8 cellular contexts compared by ENCODE assay signal in the genomic region with DNA sequence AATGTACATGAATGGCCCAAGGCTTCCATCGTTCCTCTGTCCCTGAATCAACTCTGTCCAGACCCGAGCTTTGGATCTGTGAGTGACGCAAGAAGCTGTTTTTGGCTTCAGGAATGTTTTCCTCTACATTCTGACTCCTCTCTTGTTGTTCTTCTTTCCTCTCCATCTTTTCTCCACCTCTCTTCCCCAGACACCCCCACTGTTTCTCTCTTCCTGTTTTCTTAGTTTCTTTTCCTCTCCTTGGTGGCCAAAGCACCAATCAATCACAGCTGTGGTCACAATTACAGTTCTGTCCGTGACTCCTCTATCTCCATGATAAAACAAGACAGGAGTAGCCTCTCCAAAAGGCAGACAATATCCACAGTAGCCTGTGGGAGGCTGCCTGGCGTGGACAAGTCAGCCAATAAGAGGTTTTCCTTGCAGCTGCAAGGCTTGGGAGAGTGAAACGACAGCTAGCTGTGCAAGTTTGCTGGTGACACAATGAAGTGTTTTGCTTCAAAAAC. TPM values are rescaled to one million over a fixed set of nuclear protein-coding genes. Genes with fewer than 3 reads are reported as not detected.
DNase-seq lines count a peak whose midpoint lies in the region; ATAC-seq and TF ChIP-seq lines count a peak whose summit lies in the region.

No MANE protein-coding gene starts in this region.

- DNase-seq in AG04450 (ENCODE audit: low read depth, low spot score): no peak
- peak; percentile 56 for DNase-seq in NCI-H2227 (lab: John Stamatoyannopoulos, UW; ENCODE audit: unreplicated experiment)
- no peak for DNase-seq in esophagus squamous epithelium (lab: John Stamatoyannopoulos, UW)
- DNase-seq in nephron progenitor cell: peak; percentile 31
- no peak for DNase-seq in prostate gland (ENCODE audit: low spot score)
- no peak for DNase-seq in CD4-positive, alpha-beta memory T cell

- H3K36me3 ChIP-seq in esophagus squamous epithelium (no peaks in the 10 kb centered on the region), prostate gland (no peaks in the 10 kb centered on the region)
- no peaks in the 10 kb centered on the region for H3K36me3 ChIP-seq in CD4-positive, alpha-beta memory T cell (ENCODE audit: insufficient read depth, low read length)

- POLR2A ChIA-PET in AG04450 (lab: Yijun Ruan, JAX): interaction anchor here (0.5 to 0.6 kb wide), 3 partner anchors 57 to 418 kb away, joined by 3 read pairs; no protein-coding TSS in a partner anchor
- POLR2A ChIA-PET in CD4-positive, alpha-beta memory T cell (lab: Charles Lee; ENCODE audit: partially characterized antibody): no interaction called here

- no peak for ATAC-seq in HG02571 (IDR thresholded peaks at IDR 0.05; ENCODE audit: unreplicated experiment)
- ATAC-seq in HG03520 (IDR thresholded peaks at IDR 0.05; ENCODE audit: unreplicated experiment): no peak

- intact Hi-C loops in esophagus squamous epithelium (cut with DNase I) (loop anchor here (10.0 kb wide), 1 partner anchor 193 kb away; no protein-coding TSS in a partner anchor), prostate gland (cut with DNase I) (no loop called here)
- intact Hi-C loops in CD4-positive, alpha-beta memory T cell (cut with micrococcal nuclease): loop anchor here (10.0 kb wide), 1 partner anchor 133 kb away; no protein-coding TSS in a partner anchor

- CTCF ChIA-PET in AG04450 (lab: Charles Lee): interaction anchor here (0.9 kb wide), 2 partner anchors 10 to 66 kb away, joined by 3 to 4 read pairs; no protein-coding TSS in a partner anchor
- CTCF ChIA-PET in CD4-positive, alpha-beta memory T cell (lab: Charles Lee; ENCODE audit: partially characterized antibody): no interaction called here

- no peak for TF ChIP-seq POLR2A in esophagus squamous epithelium (IDR thresholded peaks at IDR 0.05)
- TF ChIP-seq POLR2A in prostate gland (IDR thresholded peaks at IDR 0.05): no peak

- no peaks in the 10 kb centered on the region for H3K9me3 ChIP-seq in AG04450 (ENCODE audit: control insufficient read depth, insufficient read depth, low read length)
- H3K9me3 ChIP-seq in esophagus squamous epithelium: no peaks in the 10 kb centered on the region
- no peaks in the 10 kb centered on the region for H3K9me3 ChIP-seq in prostate gland
- H3K9me3 ChIP-seq in CD4-positive, alpha-beta memory T cell (ENCODE audit: control insufficient read depth in 1 of 2, low read length in 2 of 2): no peaks in the 10 kb centered on the region

- H3K4me1 ChIP-seq in esophagus squamous epithelium (peaks cover 0 to 23% (median 8%) of the 10 kb centered on the region in 3 donors), prostate gland (replicated peaks) (no peaks in the 10 kb centered on the region)
- H3K4me1 ChIP-seq in CD4-positive, alpha-beta memory T cell (ENCODE audit: insufficient read depth, low read length): no peaks in the 10 kb centered on the region

- peak overlapping the region; percentile 60 for H3K27ac ChIP-seq in AG04450 (ENCODE audit: low read depth, low read length)
- H3K27ac ChIP-seq in esophagus squamous epithelium: peak overlapping the region; percentile 23 to 71 (median 52)
- H3K27ac ChIP-seq in prostate gland: no peak overlapping the region
- H3K27ac ChIP-seq in CD4-positive, alpha-beta memory T cell (ENCODE audit: low read depth, low read length): no peak overlapping the region

- H3K27me3 Mint-ChIP-seq in nephron progenitor cell (ENCODE audit: low read depth, poor library complexity): peaks cover 9% of the 10 kb centered on the region
- H3K27me3 Mint-ChIP-seq in CD4-positive, alpha-beta memory T cell: peaks cover 3 to 6% of the 10 kb centered on the region in 2 donors

- H3K27me3 ChIP-seq in AG04450 (ENCODE audit: control insufficient read depth, insufficient read depth, low read length): no peaks in the 10 kb centered on the region
- no peaks in the 10 kb centered on the region for H3K27me3 ChIP-seq in esophagus squamous epithelium
- H3K27me3 ChIP-seq in prostate gland (replicated peaks; ENCODE audit: insufficient read depth): no peaks in the 10 kb centered on the region
- no peaks in the 10 kb centered on the region for H3K27me3 ChIP-seq in CD4-positive, alpha-beta memory T cell (ENCODE audit: insufficient read depth, low read length)

- peak overlapping the region; percentile 92 for H3K27ac Mint-ChIP-seq in nephron progenitor cell
- no peak overlapping the region for H3K27ac Mint-ChIP-seq in CD4-positive, alpha-beta memory T cell

- H3K4me3 Mint-ChIP-seq in nephron progenitor cell: peak overlapping the region; percentile 60
- H3K4me3 Mint-ChIP-seq in CD4-positive, alpha-beta memory T cell: no peak overlapping the region

- no peaks in the 10 kb centered on the region for H3K9me3 Mint-ChIP-seq in nephron progenitor cell
- H3K9me3 Mint-ChIP-seq in CD4-positive, alpha-beta memory T cell: no peaks in the 10 kb centered on the region

- peaks cover 55% of the 10 kb centered on the region for H3K4me1 Mint-ChIP-seq in nephron progenitor cell
- H3K4me1 Mint-ChIP-seq in CD4-positive, alpha-beta memory T cell: no peaks in the 10 kb centered on the region

- H3K4me3 ChIP-seq in AG04450 (ENCODE audit: low read depth, low read length) (peak overlapping the region; percentile 29), esophagus squamous epithelium (peak overlapping the region in 1 of 4 donors; percentile 33), prostate gland (no peak overlapping the region)
- H3K4me3 ChIP-seq in CD4-positive, alpha-beta memory T cell (ENCODE audit: low read length in 2 of 2): no peak overlapping the region

- no peaks in the 10 kb centered on the region for H3K36me3 Mint-ChIP-seq in nephron progenitor cell (ENCODE audit: low read depth)
- no peaks in the 10 kb centered on the region for H3K36me3 Mint-ChIP-seq in CD4-positive, alpha-beta memory T cell

- TF ChIP-seq CTCF in AG04450 (IDR thresholded peaks at IDR 0.05; ENCODE audit: low read depth, low read length) (peak; percentile 19), esophagus squamous epithelium (IDR thresholded peaks at IDR 0.05) (no peak), nephron progenitor cell (IDR thresholded peaks at IDR 0.05) (no peak), prostate gland (IDR thresholded peaks at IDR 0.05) (no peak)

- WGBS in esophagus squamous epithelium, 2 donors: 23 to 30% methylated on average over 6 of the region's 6 CpGs
- WGBS in prostate gland: 45% methylated on average over 6 of the region's 6 CpGs

RNA-seq across cellular contexts. Expression of gene TMEM212, which starts 4.9 kb away (rescaled TPM):
- polyA plus RNA-seq in AG04450 (2011; rRNA removed): not detected in 2 replicates
- polyA minus RNA-seq in AG04450 (2011; rRNA and poly(A)+ RNA removed): not detected in 2 replicates
- not detected for total RNA-seq in esophagus squamous epithelium
- total RNA-seq in prostate gland: not detected
- total RNA-seq in CD4-positive, alpha-beta memory T cell: not detected
- not detected for polyA plus RNA-seq in CD4-positive, alpha-beta memory T cell

RNA-seq across cellular contexts. Expression of gene PLD1, which starts 28.0 kb away (rescaled TPM):
- 13.9 and 20.2 TPM in 2 replicates for polyA plus RNA-seq in AG04450 (2011; rRNA removed)
- 29.4 and 44.9 TPM in 2 replicates for polyA minus RNA-seq in AG04450 (2011; rRNA and poly(A)+ RNA removed)
- total RNA-seq in esophagus squamous epithelium (10 to 100 TPM; 30.9 to 67.9 (median 56.0) TPM), prostate gland (10 to 100 TPM; 12.8 to 15.8 TPM)
- total RNA-seq in CD4-positive, alpha-beta memory T cell: 1 to 10 TPM; 1.2 to 2.0 TPM
- 1 to 10 TPM in 1 of 2 donors, not detected in 1; 1.3 TPM for polyA plus RNA-seq in CD4-positive, alpha-beta memory T cell

Comparison
In these comparisons a context has a peak if more than half of its experiments do, and no peak if none do; other contexts are left out.
1. DNase-seq: peak in NCI-H2227 (single experiment) and nephron progenitor cell (single experiment); none in AG04450 (single experiment), esophagus squamous epithelium (single experiment), prostate gland (single experiment) and CD4-positive, alpha-beta memory T cell (0 of 5).
2. H3K27ac ChIP-seq: peak in AG04450 (single experiment) and esophagus squamous epithelium (4 of 4); none in prostate gland (0 of 2) and CD4-positive, alpha-beta memory T cell (single experiment).
3. RNA of gene PLD1, which starts 28.0 kb away (total RNA-seq): 30.9 to 67.9 TPM in esophagus squamous epithelium and 12.8 to 15.8 TPM in prostate gland; 1.2 to 2.0 TPM in CD4-positive, alpha-beta memory T cell; every median in the first group is over 4 times any median in the second.